1 cellular context compared by ENCODE assay signal in genomic region chr2:163467206-163467605, GRCh38.
TF ChIP-seq lines count a peak whose summit lies in the region.

No MANE protein-coding gene starts in this region.

TF ChIP-seq in SK-N-SH, 30 proteins besides CTCF, POLR2A, EP300 and RAD21 (continued from another document):
- no peak for TF ChIP-seq NFIC (IDR thresholded peaks at IDR 0.05; ENCODE audit: borderline replicate concordance)
